23 cellular contexts compared by ENCODE assay signal in genomic region chr11:64913171-64913727, GRCh38. TPM values are rescaled to one million over a fixed set of nuclear protein-coding genes. Genes with fewer than 3 reads are reported as not detected.
DNase-seq lines count a peak whose midpoint lies in the region; ATAC-seq and TF ChIP-seq lines count a peak whose summit lies in the region.
"Had no signal": no experiment of that assay in that cellular context is flagged by ENCODE, and none has a peak within 500 bp of the region (broad histone marks: within the 10 kb centered on the region; RNA-seq: fewer than 3 reads in every experiment).

No MANE protein-coding gene starts in this region.

- H3K27me3 ChIP-seq in spleen (replicated peaks in 1 of 7): no peaks in the 10 kb centered on the region
- H3K27me3 ChIP-seq: BLaER1 had no signal

- ATAC-seq in T-helper 17 cell: no peak
- ATAC-seq: GM12878 had no signal

- no peak overlapping the region for H3K4me3 ChIP-seq in spleen
- H3K4me3 ChIP-seq: BLaER1, GM12878, HAP-1 had no signal

- no peak overlapping the region for H3K4me3 Mint-ChIP-seq in activated naive CD4-positive, alpha-beta T cell treated with anti-CD3 and anti-CD28 coated beads, Interleukin-2, amount 10 ng/mL, durations not matched to agents 7 days and 5 days
- H3K4me3 Mint-ChIP-seq in T-helper 17 cell: peak overlapping the region; percentile 25
- peak overlapping the region; percentile 25 for H3K4me3 Mint-ChIP-seq in endothelial cell (ENCODE audit: unreplicated experiment)
- H3K4me3 Mint-ChIP-seq: B cell, HFFc6 had no signal

- 87 to 97% (median 92%) methylated on average over 17 to 18 of the region's 18 CpGs for WGBS in spleen, 5 donors

- H3K27me3 Mint-ChIP-seq in activated naive CD4-positive, alpha-beta T cell treated with anti-CD3 and anti-CD28 coated beads, Interleukin-2, amount 10 ng/mL, durations not matched to agents 7 days and 5 days: no peaks in the 10 kb centered on the region
- H3K27me3 Mint-ChIP-seq in T-helper 17 cell (no peaks in the 10 kb centered on the region), endothelial cell (ENCODE audit: unreplicated experiment) (peaks cover 10% of the 10 kb centered on the region)
- H3K27me3 Mint-ChIP-seq: B cell; CD4-positive, CD25-positive, alpha-beta regulatory T cell; CD8-positive, alpha-beta memory T cell had no signal

- H3K36me3 Mint-ChIP-seq in activated naive CD4-positive, alpha-beta T cell treated with anti-CD3 and anti-CD28 coated beads, Interleukin-2, amount 10 ng/mL, durations not matched to agents 7 days and 5 days: peaks cover 21% of the 10 kb centered on the region
- H3K36me3 Mint-ChIP-seq in T-helper 17 cell (ENCODE audit: low read depth) (peaks cover 9% of the 10 kb centered on the region), endothelial cell (ENCODE audit: low read depth, unreplicated experiment) (peaks cover 24% of the 10 kb centered on the region)

- TF ChIP-seq CTCF in endothelial cell (IDR thresholded peaks at IDR 0.05; ENCODE audit: unreplicated experiment) (no peak), spleen (IDR thresholded peaks at IDR 0.05 in 8 of 11, conservative IDR thresholded peaks at IDR 0.05 in 3 of 11) (no peak)

- TF ChIP-seq POLR2A in spleen (IDR thresholded peaks at IDR 0.05): no peak

- DNase-seq in activated naive CD4-positive, alpha-beta T cell treated with anti-CD3 and anti-CD28 coated beads, Interleukin-2, amount 10 ng/mL, durations not matched to agents 7 days and 5 days: no peak
- DNase-seq in activated naive CD4-positive, alpha-beta T cell treated with Interleukin-2 at 50 U/mL for 16 hours: no peak
- DNase-seq in T-helper 17 cell (no peak), endothelial cell (ENCODE audit: low spot score) (no peak), spleen (peak; percentile 67), NCI-H2029 (lab: John Stamatoyannopoulos, UW) (no peak), RKO (ENCODE audit: low spot score) (no peak)
- no peak for DNase-seq in activated CD4-positive, alpha-beta T cell treated with anti-CD3 and anti-CD28 coated beads for 48 hours
- DNase-seq: CD4-positive, CD25-positive, alpha-beta regulatory T cell; CD8-positive, alpha-beta memory T cell; DMS 273 treated with DMSO at 0.1 percent for 48 hours; DMS79; EL; GDM1; GOT3; HFFc6 had no signal

- H3K27ac ChIP-seq in spleen: no peak overlapping the region
- H3K27ac ChIP-seq: 22Rv1, BLaER1, C4-2B had no signal

- H3K27ac Mint-ChIP-seq in activated naive CD4-positive, alpha-beta T cell treated with anti-CD3 and anti-CD28 coated beads, Interleukin-2, amount 10 ng/mL, durations not matched to agents 7 days and 5 days: peak overlapping the region; percentile 67
- H3K27ac Mint-ChIP-seq in T-helper 17 cell: peak overlapping the region; percentile 34
- no peak overlapping the region for H3K27ac Mint-ChIP-seq in endothelial cell (ENCODE audit: unreplicated experiment)
- H3K27ac Mint-ChIP-seq: B cell; CD8-positive, alpha-beta memory T cell; HFFc6 had no signal

- peaks cover 27% of the 10 kb centered on the region for H3K4me1 Mint-ChIP-seq in activated naive CD4-positive, alpha-beta T cell treated with anti-CD3 and anti-CD28 coated beads, Interleukin-2, amount 10 ng/mL, durations not matched to agents 7 days and 5 days
- H3K4me1 Mint-ChIP-seq in T-helper 17 cell: peaks cover 21% of the 10 kb centered on the region
- peaks cover 13% of the 10 kb centered on the region for H3K4me1 Mint-ChIP-seq in endothelial cell (ENCODE audit: unreplicated experiment)

- H3K36me3 ChIP-seq in spleen: peaks cover 9 to 66% (median 60%) of the 10 kb centered on the region in 6 donors

- CTCF ChIA-PET in activated naive CD4-positive, alpha-beta T cell treated with anti-CD3 and anti-CD28 coated beads, Interleukin-2, amount 10 ng/mL, durations not matched to agents 7 days and 5 days (lab: Charles Lee): interaction anchor here (1.0 to 1.4 kb wide), 2 partner anchors 128 to 197 kb away, joined by 3 to 5 read pairs; partner anchors contain the start of gene SAC3D1

- intact Hi-C loops in spleen (cut with DNase I; ENCODE audit: low total_unique reads): no loop called here

- no peaks in the 10 kb centered on the region for H3K9me3 Mint-ChIP-seq in activated naive CD4-positive, alpha-beta T cell treated with anti-CD3 and anti-CD28 coated beads, Interleukin-2, amount 10 ng/mL, durations not matched to agents 7 days and 5 days
- no peaks in the 10 kb centered on the region for H3K9me3 Mint-ChIP-seq in endothelial cell (ENCODE audit: unreplicated experiment)
- H3K9me3 Mint-ChIP-seq: CD4-positive, CD25-positive, alpha-beta regulatory T cell; CD8-positive, alpha-beta memory T cell; HFFc6 had no signal

- H3K9me3 ChIP-seq in T-helper 17 cell (ENCODE audit: control insufficient read depth, low read length, poor library complexity, severe bottlenecking) (no peaks in the 10 kb centered on the region), spleen (no peaks in the 10 kb centered on the region)
- H3K9me3 ChIP-seq: BLaER1, HAP-1 had no signal

- H3K4me1 ChIP-seq in spleen: peaks cover 14 to 38% (median 26%) of the 10 kb centered on the region in 6 donors

RNA-seq across cellular contexts. Expression of gene ATG2A, which starts 3.8 kb away (rescaled TPM):
- 100 to 1,000 TPM; 161 to 226 TPM for total RNA-seq in T-helper 17 cell
- 22.4 TPM for total RNA-seq in endothelial cell (ENCODE audit: unreplicated experiment)
- total RNA-seq in spleen: 10 to 100 TPM; 32.7 to 57.3 (median 40.3) TPM
- polyA plus RNA-seq in spleen: 10 to 100 TPM; 14.3 to 30.3 (median 28.8) TPM

RNA-seq across cellular contexts. Expression of gene PPP2R5B, which starts 11.2 kb away (rescaled TPM):
- total RNA-seq in T-helper 17 cell: 10 to 100 TPM; 21.5 to 25.3 TPM
- total RNA-seq in endothelial cell (ENCODE audit: unreplicated experiment): 13.3 TPM
- 10 to 100 TPM; 21.9 to 45.1 (median 30.4) TPM for total RNA-seq in spleen
- 10 to 100 TPM; 10.8 to 25.4 (median 15.2) TPM for polyA plus RNA-seq in spleen

RNA-seq across cellular contexts. Expression of gene GPHA2, which starts 22.4 kb away (rescaled TPM):
- not detected for total RNA-seq in T-helper 17 cell
- not detected for total RNA-seq in endothelial cell (ENCODE audit: unreplicated experiment)
- not detected for total RNA-seq in spleen
- polyA plus RNA-seq in spleen: 1 to 10 TPM in 2 of 3 donors, under 1 TPM in 1; 0.89 to 4.4 (median 1.2) TPM
- total RNA-seq: CD4-positive, CD25-positive, alpha-beta regulatory T cell; CD8-positive, alpha-beta memory T cell; GM12878; HFFc6 had no signal
- polyA plus RNA-seq: AG04450; CD4-positive, CD25-positive, alpha-beta regulatory T cell; CD8-positive, alpha-beta memory T cell; GM12878 had no signal

RNA-seq across cellular contexts. Expression of gene EHD1, which starts 34.8 kb away (rescaled TPM):
- total RNA-seq in T-helper 17 cell (100 to 1,000 TPM; 184 to 212 TPM), endothelial cell (ENCODE audit: unreplicated experiment) (84.0 TPM), spleen (100 to 1,000 TPM; 117 to 337 (median 201) TPM)
- polyA plus RNA-seq in spleen: 10 to 100 TPM; 51.9 to 93.9 (median 53.7) TPM

RNA-seq across cellular contexts. Expression of gene MAJIN, which starts 58.7 kb away (rescaled TPM):
- total RNA-seq in T-helper 17 cell (not detected), endothelial cell (ENCODE audit: unreplicated experiment) (not detected), spleen (under 1 TPM in 4 of 7 donors, not detected in 3; 0.40 to 0.98 (median 0.86) TPM)
- 1 to 10 TPM in 2 of 3 donors, under 1 TPM in 1; 0.59 to 2.6 (median 1.5) TPM for polyA plus RNA-seq in spleen
- total RNA-seq: CD4-positive, CD25-positive, alpha-beta regulatory T cell; CD8-positive, alpha-beta memory T cell; GM12878; HFFc6 had no signal
- polyA plus RNA-seq: AG04450; CD8-positive, alpha-beta memory T cell had no signal
